16 cellular contexts compared by ENCODE assay signal in the genomic region with DNA sequence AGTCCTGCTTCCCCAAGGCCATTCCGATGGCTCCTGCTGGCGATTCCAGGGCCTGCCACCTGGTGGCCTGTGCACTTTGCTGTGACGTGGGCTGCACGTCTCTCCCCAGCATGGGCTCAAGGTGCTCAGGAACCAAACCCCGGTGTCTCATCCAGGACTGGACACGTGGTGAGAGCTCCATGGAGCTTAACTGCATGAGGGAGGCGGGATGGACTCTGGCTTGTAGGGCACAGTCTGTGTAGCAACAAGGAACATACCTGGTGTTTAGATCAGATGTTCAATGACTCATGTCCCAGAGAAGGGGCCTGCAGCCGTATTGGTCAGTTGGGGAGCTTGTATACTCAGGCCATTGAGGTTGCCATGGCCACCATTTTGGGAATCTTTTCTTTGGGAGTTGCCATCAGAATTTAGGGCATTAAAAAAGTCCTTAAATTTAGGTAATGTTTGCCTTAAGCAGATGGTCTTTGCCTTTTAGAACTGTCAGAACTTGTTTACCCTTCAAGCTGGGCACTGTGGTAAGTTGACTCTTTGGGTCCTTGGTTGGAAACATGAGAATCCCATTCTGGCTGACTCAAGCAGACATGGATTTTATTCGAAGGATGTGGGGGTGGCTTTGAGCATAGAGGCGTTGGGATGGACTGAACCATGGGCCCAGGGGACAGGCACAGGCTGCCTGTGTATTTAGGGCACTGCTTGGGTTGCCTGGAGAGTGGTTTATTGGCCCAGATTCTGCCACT. TPM values are rescaled to one million over a fixed set of nuclear protein-coding genes. Genes with fewer than 3 reads are reported as not detected.
A peak's percentile ranks its signal among the peaks of the same experiment; 100 is the strongest.
DNase-seq lines count a peak whose midpoint lies in the region; ATAC-seq, FAIRE-seq and TF ChIP-seq lines count a peak whose summit lies in the region.
"Had no signal": no experiment of that assay in that cellular context is flagged by ENCODE, and none has a peak within 500 bp of the region (broad histone marks: within the 10 kb centered on the region; RNA-seq: fewer than 3 reads in every experiment).

No MANE protein-coding gene starts in this region.

- CTCF ChIA-PET in MCF 10A (lab: Yijun Ruan, JAX), result no interaction called here
- CTCF ChIA-PET in HepG2 (lab: Yijun Ruan, JAX; ENCODE audit: low intra/inter-chr PET ratio, low total read pairs), result interaction anchor here (1.4 kb wide), 2 partner anchors 37 to 79 kb away, joined by 8 to 13 read pairs; no protein-coding TSS in a partner anchor

- H3K9me3 Mint-ChIP-seq in MCF 10A (ENCODE audit: unreplicated experiment) (no peaks in the 10 kb centered on the region), type B pancreatic cell (peaks cover 9% of the 10 kb centered on the region)

- no peak overlapping the region for H3K27ac Mint-ChIP-seq in MCF 10A (ENCODE audit: low read depth, unreplicated experiment)
- peak overlapping the region; percentile 94 for H3K27ac Mint-ChIP-seq in type B pancreatic cell

- BruUV-seq in MCF 10A (replicated peaks; lab: Mats Ljungman, UMichigan) (no TSS peak), HepG2 (replicated peaks; lab: Mats Ljungman, UMichigan) (no TSS peak)

- no peaks in the 10 kb centered on the region for H3K27me3 ChIP-seq in breast epithelium
- H3K27me3 ChIP-seq in HepG2 (ENCODE audit: control insufficient read depth in 1 of 2, insufficient read depth in 2 of 2, low read length in 2 of 2), result no peaks in the 10 kb centered on the region
- H3K27me3 ChIP-seq: adrenal gland, neutrophil, tibial nerve had no signal

- TF ChIP-seq EP300 in HepG2 (IDR thresholded peaks at IDR 0.05; ENCODE audit: low read depth in 2 of 2, low read length in 2 of 2) (peak; percentile 77 to 97), HepG2 (CRISPR knock-in tag; IDR thresholded peaks at IDR 0.05; ENCODE audit: borderline replicate concordance) (peak; percentile 88)

- H2AFZ ChIP-seq in HepG2 (ENCODE audit: low read length), result no peak overlapping the region

- H3K4me1 ChIP-seq in breast epithelium, result no peaks in the 10 kb centered on the region
- H3K4me1 ChIP-seq in HepG2 (ENCODE audit: insufficient read depth, low read length), result peaks cover 60% of the 10 kb centered on the region

- H3K4me3 Mint-ChIP-seq in MCF 10A (ENCODE audit: unreplicated experiment) (no peak overlapping the region), type B pancreatic cell (peak overlapping the region; percentile 44)

- TF ChIP-seq CTCF in MCF 10A (IDR thresholded peaks at IDR 0.05; ENCODE audit: unreplicated experiment), result no peak
- TF ChIP-seq CTCF in breast epithelium (IDR thresholded peaks at IDR 0.05), result no peak
- peak; percentile 4 for TF ChIP-seq CTCF in choroid plexus epithelial cell (conservative IDR thresholded peaks at IDR 0.05; ENCODE audit: low read depth, low read length)
- TF ChIP-seq CTCF in HepG2 (CRISPR knock-in tag; IDR thresholded peaks at IDR 0.05), result peak; percentile 96
- no peak for TF ChIP-seq CTCF in type B pancreatic cell (conservative IDR thresholded peaks at IDR 0.05)

- TF ChIP-seq POLR2A in breast epithelium (IDR thresholded peaks at IDR 0.05) (no peak), HepG2 (IDR thresholded peaks at IDR 0.05; ENCODE audit: insufficient read depth in 1 of 2, low read depth in 2 of 2, low read length in 2 of 2) (no peak)

- no peaks in the 10 kb centered on the region for H3K36me3 Mint-ChIP-seq in MCF 10A (ENCODE audit: insufficient read depth, unreplicated experiment)
- H3K36me3 Mint-ChIP-seq in type B pancreatic cell, result peaks cover 16% of the 10 kb centered on the region

- FAIRE-seq in HepG2 (lab: Jason Lieb, UNC), result peak; percentile 84
- FAIRE-seq: frontal cortex had no signal

- WGBS in HepG2 (ENCODE audit: low lambda C conversion rate), result 41% methylated on average over 7 of the region's 10 CpGs

- peaks cover 95% of the 10 kb centered on the region for H3K79me2 ChIP-seq in HepG2 (ENCODE audit: insufficient read depth, low read length)

- TF ChIP-seq RAD21 in HepG2 (CRISPR knock-in tag; IDR thresholded peaks at IDR 0.05), result peak; percentile 92

- in situ Hi-C loops in HepG2 (cut with HindIII; ENCODE audit: extremely low pct_ligation_motif_present, low pct_unique_long_range_greater_than_20kb), result no loop called here

- H3K9ac ChIP-seq in HepG2 (ENCODE audit: insufficient read depth, low read depth, low read length), result peak overlapping the region; percentile 38

- no peaks in the 10 kb centered on the region for H3K36me3 ChIP-seq in breast epithelium
- H3K36me3 ChIP-seq in HepG2 (replicated peaks in 1 of 2; ENCODE audit: control insufficient read depth in 1 of 2, insufficient read depth in 2 of 2, low read length in 2 of 2), result no peaks in the 10 kb centered on the region; a peak in 1 of 5 replicates
- H3K36me3 ChIP-seq: adrenal gland, neutrophil had no signal

- 0 out of 2 replicates have a peak overlapping the region, but pooled peaks have one; percentile 23 for H3K4me2 ChIP-seq in HepG2 (ENCODE audit: low read depth, low read length)

- H3K27ac ChIP-seq in breast epithelium (peak overlapping the region in 1 of 2 donors; percentile 67), HepG2 (ENCODE audit: extremely low read length, insufficient read depth, low read length) (peak overlapping the region; percentile 82)
- H3K27ac ChIP-seq: adrenal gland, neutrophil had no signal

- H4K20me1 ChIP-seq in HepG2 (ENCODE audit: insufficient read depth, low read length), result peaks cover 8% of the 10 kb centered on the region; the same call in 1 of the 2 replicates

- H3K4me1 Mint-ChIP-seq in MCF 10A (ENCODE audit: insufficient read depth, unreplicated experiment), result peaks cover 5% of the 10 kb centered on the region
- peaks cover 21% of the 10 kb centered on the region for H3K4me1 Mint-ChIP-seq in type B pancreatic cell (ENCODE audit: unreplicated experiment)

- POLR2A ChIA-PET in MCF 10A (lab: Yijun Ruan, JAX), result no interaction called here
- POLR2A ChIA-PET in HepG2 (lab: Yijun Ruan, JAX), result interaction anchor here (0.9 to 1.9 kb wide), 8 partner anchors 10 to 70 kb away, joined by 3 to 9 read pairs (median 6); no protein-coding TSS in a partner anchor

- peak; percentile 96 for ATAC-seq in HepG2
- no peak for ATAC-seq in GM18867 (IDR thresholded peaks at IDR 0.05; ENCODE audit: unreplicated experiment)

- no peaks in the 10 kb centered on the region for H3K27me3 Mint-ChIP-seq in MCF 10A (ENCODE audit: insufficient read depth, unreplicated experiment)
- H3K27me3 Mint-ChIP-seq in type B pancreatic cell, result no peaks in the 10 kb centered on the region

- DNase-seq in MCF 10A (ENCODE audit: unreplicated experiment) (peak; percentile 12), breast epithelium (ENCODE audit: low spot score in 2 of 2) (no peak), choroid plexus epithelial cell (ENCODE audit: low read depth) (no peak), HepG2 (ENCODE audit: low spot score) (peak; percentile 94), type B pancreatic cell (ENCODE audit: extremely low spot score, unreplicated experiment) (no peak), LoVo (ENCODE audit: low spot score) (no peak), NCI-H2081 treated with DMSO at 0.1 percent for 48 hours (lab: John Stamatoyannopoulos, UW) (no peak)
- DNase-seq: adrenal gland; COR-L47; NCI-H2081; NK-92 treated with Interleukin-12 subunit alpha and Interleukin-12 subunit beta, amount 100 ng/mL, for 24 hours; stimulated activated CD4-positive, alpha-beta T cell treated with anti-CD3 and anti-CD28 coated beads, Interleukin-15, amount 100 ng/mL, for 24 hours had no signal

- H3K4me3 ChIP-seq in breast epithelium (no peak overlapping the region), choroid plexus epithelial cell (ENCODE audit: low read depth, low read length) (no peak overlapping the region), HepG2 (replicated peaks in 1 of 3; ENCODE audit: insufficient read depth in 1 of 3, low read depth in 2 of 3, low read length in 3 of 3) (no peak overlapping the region; a peak in 1 of 6 replicates)
- H3K4me3 ChIP-seq: adrenal gland, tibial nerve had no signal

- no peaks in the 10 kb centered on the region for H3K9me3 ChIP-seq in breast epithelium
- H3K9me3 ChIP-seq in HepG2 (ENCODE audit: low read length), result no peaks in the 10 kb centered on the region
- H3K9me3 ChIP-seq: adrenal gland, neutrophil, tibial nerve had no signal

- intact Hi-C loops in MCF 10A (cut with micrococcal nuclease), result no loop called here
- intact Hi-C loops in breast epithelium (cut with DNase I; ENCODE audit: low total_unique reads), result no loop called here
- intact Hi-C loops in HepG2 (cut with micrococcal nuclease; ENCODE audit: unreplicated experiment), result loop anchor here (2.0 kb wide), 1 partner anchor 28 kb away; no protein-coding TSS in a partner anchor

TF ChIP-seq in HepG2, 621 proteins besides CTCF, POLR2A, EP300 and RAD21 (continues in another document):
- TF ChIP-seq NFYB (CRISPR knock-in tag; IDR thresholded peaks at IDR 0.05), result peak; percentile 56
- peak; percentile 91; the same call in 1 of the 2 replicates for TF ChIP-seq ZNF232 (CRISPR knock-in tag; IDR thresholded peaks at IDR 0.05; ENCODE audit: borderline replicate concordance)
- peak; percentile 82 for TF ChIP-seq MIER2 (CRISPR knock-in tag; IDR thresholded peaks at IDR 0.05)

RNA-seq across cellular contexts. Expression of gene AGAP1, which starts 21.0 kb away (rescaled TPM):
- total RNA-seq in MCF 10A (2022) (41.3 and 42.4 TPM in 2 replicates), breast epithelium (10 to 100 TPM; 19.7 to 27.1 (median 25.9) TPM), HepG2 (2016; rRNA removed; fragmentation: Illumina TruSeq; extraction: Trizol) (21.2 and 21.3 TPM in 2 replicates), type B pancreatic cell (ENCODE audit: low replicate concordance) (46.3 and 52.7 TPM in 2 replicates)
- 15.6 and 16.1 TPM in 2 replicates for total RNA-seq in HepG2 (2016; cell fraction: cytosol; rRNA removed; fragmentation: Illumina TruSeq; extraction: Trizol; ENCODE audit: low read depth)
- 20.4 and 23.5 TPM in 2 replicates for total RNA-seq in HepG2 (2016; cell fraction: insoluble cytoplasmic fraction; rRNA removed; fragmentation: Illumina TruSeq; extraction: Trizol)
- total RNA-seq in HepG2 (2016; cell fraction: membrane; rRNA removed; fragmentation: Illumina TruSeq; extraction: Trizol), result 27.1 and 28.5 TPM in 2 replicates
- total RNA-seq in HepG2 (2016; cell fraction: nucleus; rRNA removed; fragmentation: Illumina TruSeq; extraction: Trizol), result 28.8 and 34.0 TPM in 2 replicates
- polyA plus RNA-seq in HepG2 (2011; rRNA removed), result 27.5 and 32.7 TPM in 2 replicates
- polyA plus RNA-seq in HepG2 (2011; cell fraction: cytosol; rRNA removed), result 19.3 and 22.2 TPM in 2 replicates
- 33.7 and 43.0 TPM in 2 replicates for polyA plus RNA-seq in HepG2 (2011; cell fraction: nucleus; rRNA removed)
- polyA plus RNA-seq in HepG2 (2012), result 20.5 and 29.8 TPM in 2 replicates
- 8.6 and 8.8 TPM in 2 replicates for polyA plus RNA-seq in HepG2 (2016; cell fraction: cytosol; fragmentation: Illumina TruSeq; extraction: Trizol; ENCODE audit: low read depth)
- polyA plus RNA-seq in HepG2 (2016; cell fraction: insoluble cytoplasmic fraction; fragmentation: Illumina TruSeq; extraction: Trizol; ENCODE audit: low read depth), result 21.8 and 25.4 TPM in 2 replicates
- 26.9 and 28.8 TPM in 2 replicates for polyA plus RNA-seq in HepG2 (2016; cell fraction: membrane; fragmentation: Illumina TruSeq; extraction: Trizol; ENCODE audit: low read depth)
- 22.6 and 25.2 TPM in 2 replicates for polyA plus RNA-seq in HepG2 (2016; cell fraction: nucleus; fragmentation: Illumina TruSeq; extraction: Trizol; ENCODE audit: insufficient read depth, low read depth)
- polyA minus RNA-seq in HepG2 (2011; rRNA and poly(A)+ RNA removed; ENCODE audit: low replicate concordance), result 83.1 and 137 TPM in 2 replicates
- 22.7 and 29.5 TPM in 2 replicates for polyA minus RNA-seq in HepG2 (2011; cell fraction: cytosol; rRNA and poly(A)+ RNA removed)
- polyA minus RNA-seq in HepG2 (2011; cell fraction: nucleus; rRNA and poly(A)+ RNA removed), result 111 and 113 TPM in 2 replicates

Comparison
In these comparisons a context has a peak if more than half of its experiments do, and no peak if none do; other contexts are left out.
1. DNase-seq: peak in MCF 10A (single experiment) and HepG2 (single experiment); none in breast epithelium (0 of 2), choroid plexus epithelial cell (single experiment), type B pancreatic cell (single experiment), LoVo (single experiment) and NCI-H2081 treated with DMSO at 0.1 percent for 48 hours (single experiment).
2. CTCF ChIP-seq: peak in choroid plexus epithelial cell (single experiment) and HepG2 (single experiment); none in MCF 10A (single experiment), breast epithelium (0 of 3) and type B pancreatic cell (single experiment).